Comparison of ENCODE assay signal across 10 cellular contexts in the genomic region with DNA sequence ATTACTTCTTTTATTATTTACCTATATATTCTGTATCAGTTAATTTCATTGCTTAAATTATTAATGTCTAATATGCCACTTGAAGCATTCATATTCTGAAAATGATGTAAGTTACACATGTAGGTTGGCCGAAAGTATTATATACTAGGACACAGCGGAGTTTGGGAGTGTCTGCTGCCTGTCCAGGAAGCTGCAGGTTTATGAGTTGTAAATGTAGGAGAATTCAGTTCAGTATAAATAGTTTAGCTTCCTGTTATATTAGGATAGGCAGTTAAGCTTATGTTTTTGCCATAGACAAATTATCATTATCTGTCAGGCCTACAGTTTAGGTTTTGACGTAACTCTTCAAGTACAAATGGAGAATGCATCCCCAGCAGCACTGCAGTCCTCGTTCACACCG. TPM values are rescaled to one million over a fixed set of nuclear protein-coding genes. Genes with fewer than 3 reads are reported as not detected.
DNase-seq lines count a peak whose midpoint lies in the region; ATAC-seq, FAIRE-seq and TF ChIP-seq lines count a peak whose summit lies in the region.
"Had no signal": no experiment of that assay in that cellular context is flagged by ENCODE, and none has a peak within 500 bp of the region (broad histone marks: within the 10 kb centered on the region; RNA-seq: fewer than 3 reads in every experiment).

No MANE protein-coding gene starts in this region.

- TF ChIP-seq CTCF in A549 (IDR thresholded peaks at IDR 0.05) (no peak), OCI-LY1 (IDR thresholded peaks at IDR 0.05; ENCODE audit: low read length) (no peak), uterus (IDR thresholded peaks at IDR 0.05) (no peak), adrenal gland (IDR thresholded peaks at IDR 0.05) (no peak)

- POLR2A ChIA-PET in A549 (lab: Yijun Ruan, JAX), result interaction anchor here (0.6 kb wide), 1 partner anchor 11 kb away, joined by 9 read pairs; no protein-coding TSS in a partner anchor

- no peaks in the 10 kb centered on the region for H3K79me2 ChIP-seq in OCI-LY1 (ENCODE audit: insufficient read depth, low read length)

- intact Hi-C loops in left colon (cut with DNase I, micrococcal nuclease), result loop anchor here in 1 of 2 donors (10.0 kb wide), 2 partner anchors 71 to 181 kb away; no protein-coding TSS in a partner anchor
- intact Hi-C loops in uterus (cut with DNase I; ENCODE audit: low total_unique reads), result loop anchor here (10.0 kb wide), 1 partner anchor 181 kb away; no protein-coding TSS in a partner anchor
- intact Hi-C loops in adrenal gland (cut with DNase I), result loop anchor here (5.0 to 10.0 kb wide), 3 partner anchors 71 to 181 kb away; no protein-coding TSS in a partner anchor

- H3F3A ChIP-seq in OCI-LY1 (ENCODE audit: insufficient read depth, low read length), result no peaks in the 10 kb centered on the region

- peak overlapping the region in 1 of 3 donors; percentile 78 for H3K27ac Mint-ChIP-seq in CD4-positive, CD25-positive, alpha-beta regulatory T cell
- H3K27ac Mint-ChIP-seq: activated CD8-positive, alpha-beta T cell treated with anti-CD3 and anti-CD28 coated beads for 36 hours; CD14-positive monocyte had no signal

- H3K36me3 Mint-ChIP-seq in CD4-positive, CD25-positive, alpha-beta regulatory T cell, result no peaks in the 10 kb centered on the region

- H3K9me3 ChIP-seq in A549, result no peaks in the 10 kb centered on the region; the same call in 2 of the 3 replicates
- H3K9me3 ChIP-seq in CD4-positive, CD25-positive, alpha-beta regulatory T cell (ENCODE audit: control insufficient read depth in 2 of 2, low read length in 2 of 2), result no peaks in the 10 kb centered on the region
- no peaks in the 10 kb centered on the region; the same call in 1 of the 2 replicates for H3K9me3 ChIP-seq in OCI-LY1 (ENCODE audit: low read length)
- no peaks in the 10 kb centered on the region for H3K9me3 ChIP-seq in uterus
- no peaks in the 10 kb centered on the region for H3K9me3 ChIP-seq in adrenal gland (replicated peaks in 1 of 3)

- TF ChIP-seq EP300 in A549 (IDR thresholded peaks at IDR 0.05), result no peak

- no peaks in the 10 kb centered on the region for H3K9me2 ChIP-seq in OCI-LY1 (ENCODE audit: low read depth, low read length)

- CTCF ChIA-PET in A549 (lab: Yijun Ruan, JAX), result interaction anchor here (0.6 to 4.0 kb wide), 33 partner anchors 10 to 899 kb away, joined by 3 to 67 read pairs (median 4); partner anchors contain the start of gene ZNF236

- no peak for TF ChIP-seq RAD21 in A549 (conservative IDR thresholded peaks at IDR 0.05 in 1 of 2, IDR thresholded peaks at IDR 0.05 in 1 of 2)

- H3K4me1 ChIP-seq in A549, result peaks cover 3% of the 10 kb centered on the region; the same call in 1 of the 3 replicates
- peaks cover 14% of the 10 kb centered on the region for H3K4me1 ChIP-seq in CD4-positive, CD25-positive, alpha-beta regulatory T cell (ENCODE audit: control insufficient read depth, insufficient read depth, low read length, poor library complexity, severe bottlenecking)
- H3K4me1 ChIP-seq in OCI-LY1 (ENCODE audit: insufficient read depth, low read length, severe bottlenecking), result peaks cover 20% of the 10 kb centered on the region
- H3K4me1 ChIP-seq in uterus, result no peaks in the 10 kb centered on the region
- peaks cover 0 to 9% of the 10 kb centered on the region in 2 donors for H3K4me1 ChIP-seq in adrenal gland (replicated peaks in 1 of 2)

- H4K20me1 ChIP-seq in OCI-LY1 (ENCODE audit: insufficient read depth, low read length), result no peaks in the 10 kb centered on the region

- peaks cover 6% of the 10 kb centered on the region for H3K27me3 Mint-ChIP-seq in CD4-positive, CD25-positive, alpha-beta regulatory T cell

- ATAC-seq in A549 (no peak), left colon (peak; percentile 88), GM18868 (IDR thresholded peaks at IDR 0.05; ENCODE audit: unreplicated experiment) (no peak), GM21360 (IDR thresholded peaks at IDR 0.05; ENCODE audit: unreplicated experiment) (no peak)
- ATAC-seq in CD4-positive, CD25-positive, alpha-beta regulatory T cell (ENCODE audit: low read depth in 2 of 2), result no peak

- H2AFZ ChIP-seq in OCI-LY1 (ENCODE audit: low read length), result no peak overlapping the region

- peaks cover 2% of the 10 kb centered on the region for H3K27me3 ChIP-seq in CD4-positive, CD25-positive, alpha-beta regulatory T cell (ENCODE audit: control insufficient read depth, insufficient read depth, low read length)
- H3K27me3 ChIP-seq in OCI-LY1 (ENCODE audit: insufficient read depth, low read length) (peaks cover 5% of the 10 kb centered on the region; the same call in 1 of the 2 replicates), uterus (no peaks in the 10 kb centered on the region), adrenal gland (no peaks in the 10 kb centered on the region)

- peaks cover 0 to 14% (median 9%) of the 10 kb centered on the region in 4 donors for H3K4me1 Mint-ChIP-seq in CD4-positive, CD25-positive, alpha-beta regulatory T cell

- no peak overlapping the region for H3K9ac ChIP-seq in OCI-LY1 (ENCODE audit: low read length)

- WGBS in A549 (ENCODE audit: missing lambda C conversion rate), result 27% methylated on average over 5 of the region's 5 CpGs
- 39 to 44% (median 42%) methylated on average over 5 of the region's 5 CpGs for WGBS in adrenal gland, 4 donors

- H3K27ac ChIP-seq in A549 (peak overlapping the region in 1 of 2 experiments; percentile 47; a peak in 2 of 6 replicates), OCI-LY1 (ENCODE audit: low read depth, low read length, poor library complexity, severe bottlenecking) (no peak overlapping the region), uterus (no peak overlapping the region), adrenal gland (no peak overlapping the region)
- H3K27ac ChIP-seq in CD4-positive, CD25-positive, alpha-beta regulatory T cell (ENCODE audit: insufficient read depth, low read length, poor library complexity, severe bottlenecking), result no peak overlapping the region

- DNase-seq in A549 (ENCODE audit: low read depth in 1 of 2, low spot score in 1 of 2) (no peak), left colon (no peak), uterus (no peak), adrenal gland (no peak)
- no peak for DNase-seq in CD4-positive, CD25-positive, alpha-beta regulatory T cell

- no peak for FAIRE-seq in A549 (lab: Jason Lieb, UNC)

- H3K9me3 Mint-ChIP-seq in CD4-positive, CD25-positive, alpha-beta regulatory T cell, result peaks cover 0 to 2% (median 0%) of the 10 kb centered on the region in 7 donors
- H3K9me3 Mint-ChIP-seq: activated CD8-positive, alpha-beta T cell treated with anti-CD3 and anti-CD28 coated beads for 36 hours had no signal

- peak overlapping the region in 2 of 4 donors; percentile 7 to 62 for H3K4me3 Mint-ChIP-seq in CD4-positive, CD25-positive, alpha-beta regulatory T cell
- H3K4me3 Mint-ChIP-seq: activated CD8-positive, alpha-beta T cell treated with anti-CD3 and anti-CD28 coated beads for 36 hours had no signal

- H3K4me2 ChIP-seq in A549 (peak overlapping the region; percentile 75), OCI-LY1 (ENCODE audit: low read length) (peak overlapping the region; percentile 47)

- TF ChIP-seq POLR2A in A549 (IDR thresholded peaks at IDR 0.05; ENCODE audit: low read length), result no peak
- no peak for TF ChIP-seq POLR2A in uterus (IDR thresholded peaks at IDR 0.05)
- TF ChIP-seq POLR2A in adrenal gland (IDR thresholded peaks at IDR 0.05), result no peak

- no peaks in the 10 kb centered on the region for H3K36me3 ChIP-seq in CD4-positive, CD25-positive, alpha-beta regulatory T cell (ENCODE audit: control insufficient read depth, insufficient read depth, low read length)
- H3K36me3 ChIP-seq in OCI-LY1 (ENCODE audit: insufficient read depth, low read length) (peaks cover 4% of the 10 kb centered on the region; the same call in 1 of the 2 replicates), uterus (no peaks in the 10 kb centered on the region), adrenal gland (replicated peaks in 1 of 2) (no peaks in the 10 kb centered on the region)

- H3K4me3 ChIP-seq in A549, result no peak overlapping the region
- H3K4me3 ChIP-seq in CD4-positive, CD25-positive, alpha-beta regulatory T cell (ENCODE audit: low read depth, low read length), result peak overlapping the region; percentile 59
- no peak overlapping the region for H3K4me3 ChIP-seq in OCI-LY1 (ENCODE audit: low read depth, low read length, poor library complexity, severe bottlenecking)
- H3K4me3 ChIP-seq in uterus, result no peak overlapping the region
- H3K4me3 ChIP-seq in adrenal gland, result no peak overlapping the region

TF ChIP-seq in A549, 52 proteins besides CTCF, POLR2A, EP300 and RAD21 (continues in another document):
- TF ChIP-seq HDAC2 (IDR thresholded peaks at IDR 0.05), result no peak
- no peak for TF ChIP-seq RFX5 (IDR thresholded peaks at IDR 0.05)
- no peak for TF ChIP-seq USF2 (IDR thresholded peaks at IDR 0.05)
- TF ChIP-seq ESRRA (IDR thresholded peaks at IDR 0.05; ENCODE audit: borderline replicate concordance, low read length), result no peak
- TF ChIP-seq HEYL (CRISPR knock-in tag; IDR thresholded peaks at IDR 0.05), result no peak

RNA-seq across cellular contexts. Expression of gene ZNF236, which starts 18.9 kb away (rescaled TPM):
- polyA plus RNA-seq in A549 (2011; rRNA removed) (7.5 and 7.8 TPM in 2 replicates), A549 (2017; fragmentation: RNase III; extraction: RNeasy Plus Mini Kit Qiagen cat#74134 plus additional on column Dnase treatment) (2.6 to 2.9 TPM (median 2.7 TPM) in 3 replicates), adrenal gland (1 to 10 TPM; 2.7 to 5.9 (median 4.0) TPM)
- polyA plus RNA-seq in A549 (2012; cell fraction: cytosol; rRNA removed), result 2.9 and 3.8 TPM in 2 replicates
- polyA plus RNA-seq in A549 (2012; cell fraction: nucleus; rRNA removed), result 7.7 and 8.4 TPM in 2 replicates
- 24.1 and 35.3 TPM in 2 replicates for polyA minus RNA-seq in A549 (2011; rRNA and poly(A)+ RNA removed)
- 26.1 TPM for total RNA-seq in CD4-positive, CD25-positive, alpha-beta regulatory T cell
- polyA plus RNA-seq in CD4-positive, CD25-positive, alpha-beta regulatory T cell, result 10 to 100 TPM in 1 of 4 donors, 1 to 10 TPM in 3; 5.5 to 10.2 (median 7.0) TPM
- total RNA-seq in left colon (10 to 100 TPM; 11.4 to 13.0 TPM), uterus (10 to 100 TPM; 16.7 to 40.7 (median 22.9) TPM), adrenal gland (10 to 100 TPM in 4 of 8 donors, 1 to 10 TPM in 4; 6.1 to 35.2 (median 11.3) TPM)
